Comparison of ENCODE assay signal across 8 cellular contexts in the genomic region with DNA sequence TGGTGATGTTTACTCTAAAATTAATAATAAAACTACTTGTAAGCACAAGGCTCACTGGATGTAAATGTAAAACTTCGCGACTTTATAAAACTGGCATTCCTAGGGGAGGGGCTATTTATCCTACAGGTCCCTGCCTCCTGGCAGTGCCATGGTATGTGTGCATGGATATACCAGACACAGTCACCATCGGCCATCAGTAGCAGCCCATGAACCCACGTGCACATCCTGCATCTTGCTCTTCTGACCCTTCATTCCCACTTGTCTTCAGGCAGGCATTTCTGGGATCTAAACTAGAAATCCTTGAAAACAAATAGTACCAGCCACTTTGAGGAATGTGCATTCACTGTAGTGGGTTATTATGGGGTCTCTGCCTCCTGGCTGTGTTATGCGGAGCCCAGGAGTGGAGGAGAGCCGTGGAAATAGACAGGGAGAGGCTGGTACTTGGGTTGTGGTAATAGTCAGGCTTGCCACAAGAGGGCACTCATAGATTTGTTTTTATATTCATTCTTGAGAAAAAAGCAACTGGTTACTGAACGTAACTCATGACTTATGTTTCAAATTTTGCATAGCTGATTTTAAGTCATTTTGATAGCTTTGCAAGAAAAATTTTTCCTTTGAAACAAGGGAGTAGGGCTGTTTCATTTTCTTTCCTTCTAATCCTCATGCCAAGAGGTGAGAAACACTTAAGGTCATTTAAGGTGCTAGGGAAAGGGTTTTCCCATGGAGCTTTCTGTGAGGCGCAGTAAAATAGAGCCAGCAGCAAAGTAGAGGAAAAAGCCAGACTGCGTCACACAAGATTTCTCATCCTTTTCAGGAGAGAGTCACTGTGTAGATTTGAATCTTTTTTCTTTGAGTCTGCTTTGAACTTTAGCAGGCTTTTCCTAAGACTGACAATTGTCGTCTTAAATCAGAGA. TPM values are rescaled to one million over a fixed set of nuclear protein-coding genes. Genes with fewer than 3 reads are reported as not detected.
DNase-seq lines count a peak whose midpoint lies in the region; ATAC-seq, FAIRE-seq and TF ChIP-seq lines count a peak whose summit lies in the region.

No MANE protein-coding gene starts in this region.

- H3K9ac ChIP-seq in subcutaneous abdominal adipose tissue (ENCODE audit: low read length in 5 of 5), result peak overlapping the region in 1 of 5 donors; percentile 78

- peak; percentile 46 for FAIRE-seq in GM12892 (lab: Jason Lieb, UNC)

- DNase-seq in AG08396 (ENCODE audit: low spot score), result peak; percentile 71
- peak; percentile 32 for DNase-seq in GM12892 (ENCODE audit: insufficient read length)
- DNase-seq in NCI-H2227 (lab: John Stamatoyannopoulos, UW; ENCODE audit: unreplicated experiment), result peak; percentile 66
- peak; percentile 52 for DNase-seq in activated CD4-positive, alpha-beta T cell treated with anti-CD3 and anti-CD28 coated beads, Interleukin-2, amount 50 U/mL, for 1 hour
- peak; percentile 65 for DNase-seq in epithelial cell of esophagus (ENCODE audit: low read depth)
- peak in 1 of 3 donors; percentile 83 for DNase-seq in mucosa of descending colon

- ATAC-seq in mucosa of descending colon (peak; percentile 86), GM18861 (IDR thresholded peaks at IDR 0.05; ENCODE audit: unreplicated experiment) (no peak)

- H3K9me3 ChIP-seq in mucosa of descending colon (no peaks in the 10 kb centered on the region), subcutaneous abdominal adipose tissue (ENCODE audit: control insufficient read depth in 5 of 5, low read length in 5 of 5) (no peaks in the 10 kb centered on the region)

- peak; percentile 70 for TF ChIP-seq CTCF in epithelial cell of esophagus (IDR thresholded peaks at IDR 0.05; ENCODE audit: insufficient read depth, low read depth, low read length, missing control alignments)
- peak; percentile 49 for TF ChIP-seq CTCF in mucosa of descending colon (IDR thresholded peaks at IDR 0.05)

- H3K27ac ChIP-seq in subcutaneous abdominal adipose tissue (ENCODE audit: low read depth, low read length), result peak overlapping the region; percentile 47

- TF ChIP-seq POLR2A in GM12892 (IDR thresholded peaks at IDR 0.05; ENCODE audit: low read depth, low read length), result no peak

- H3K27me3 ChIP-seq in subcutaneous abdominal adipose tissue (ENCODE audit: control insufficient read depth in 5 of 5, insufficient read depth in 4 of 5, low read length in 5 of 5), result no peaks in the 10 kb centered on the region

- intact Hi-C loops in mucosa of descending colon (cut with DNase I, micrococcal nuclease), result loop anchor here (10.0 kb wide), 3 partner anchors 102 to 222 kb away; no protein-coding TSS in a partner anchor

- H3K36me3 ChIP-seq in mucosa of descending colon (ENCODE audit: low read depth), result peaks cover 4% of the 10 kb centered on the region
- H3K36me3 ChIP-seq in subcutaneous abdominal adipose tissue (ENCODE audit: control insufficient read depth in 5 of 5, insufficient read depth in 5 of 5, low read length in 5 of 5), result peaks cover 9 to 40% (median 29%) of the 10 kb centered on the region in 5 donors

- H3K4me1 ChIP-seq in mucosa of descending colon (ENCODE audit: low read depth), result peaks cover 8% of the 10 kb centered on the region
- H3K4me1 ChIP-seq in subcutaneous abdominal adipose tissue (ENCODE audit: control insufficient read depth in 5 of 5, insufficient read depth in 5 of 5, low read length in 5 of 5), result peaks cover 6 to 11% (median 8%) of the 10 kb centered on the region in 5 donors

- H3K4me3 ChIP-seq in epithelial cell of esophagus (ENCODE audit: low read length) (no peak overlapping the region), mucosa of descending colon (no peak overlapping the region), subcutaneous abdominal adipose tissue (ENCODE audit: low read depth in 1 of 5, low read length in 5 of 5) (peak overlapping the region in 1 of 5 donors; percentile 33)

RNA-seq across cellular contexts. Expression of a gene that starts 17.4 kb away (rescaled TPM):
- 0.21 TPM for polyA plus RNA-seq in GM12892 (2012; ENCODE audit: missing spikeins)
- total RNA-seq in mucosa of descending colon, result 1 to 10 TPM in 2 of 3 donors, under 1 TPM in 1; 0.87 to 6.4 (median 1.8) TPM

RNA-seq across cellular contexts. Expression of a gene that starts 51.3 kb away (rescaled TPM):
- polyA plus RNA-seq in GM12892 (2012; ENCODE audit: missing spikeins), result 6.2 TPM
- 10 to 100 TPM; 20.9 to 28.6 (median 27.2) TPM for total RNA-seq in mucosa of descending colon
